In the genomic region with DNA sequence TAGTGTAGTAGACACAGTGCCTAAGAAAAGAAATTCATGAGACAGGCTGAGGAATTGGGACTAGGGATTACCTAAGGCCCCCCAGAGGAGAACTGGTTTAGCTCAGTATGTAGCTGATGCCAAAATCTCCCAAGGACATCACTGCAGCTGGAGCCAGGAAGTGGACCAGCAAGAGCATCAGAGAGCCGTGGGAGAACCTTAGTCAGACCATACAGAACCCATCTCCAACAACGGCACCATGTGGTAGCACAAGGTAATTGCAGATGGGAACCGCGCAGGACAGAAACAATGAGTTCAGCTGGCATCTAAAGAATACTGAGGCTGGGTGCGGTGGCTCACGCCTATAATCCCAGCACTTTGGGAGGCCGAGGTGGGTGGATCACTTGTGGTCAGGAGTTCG, we compare ENCODE assay signal across 10 cellular contexts.
DNase-seq lines count a peak whose midpoint lies in the region; ATAC-seq and TF ChIP-seq lines count a peak whose summit lies in the region.
"Had no signal": no experiment of that assay in that cellular context is flagged by ENCODE, and none has a peak within 500 bp of the region (broad histone marks: within the 10 kb centered on the region; RNA-seq: fewer than 3 reads in every experiment).

No MANE protein-coding gene starts in this region.

- H4K20me1 ChIP-seq in SK-N-SH (ENCODE audit: insufficient read depth), result no peaks in the 10 kb centered on the region
- H4K20me1 ChIP-seq in MM.1S (ENCODE audit: insufficient read depth, low read length), result no peaks in the 10 kb centered on the region

- TF ChIP-seq EP300 in SK-N-SH (IDR thresholded peaks at IDR 0.05; ENCODE audit: borderline replicate concordance in 1 of 2, low read depth in 1 of 2, low read length in 1 of 2), result no peak

- TF ChIP-seq RAD21 in SK-N-SH (IDR thresholded peaks at IDR 0.05; ENCODE audit: low read length), result peak; percentile 31

- H3K4me2 ChIP-seq in SK-N-SH, result no peak overlapping the region
- H3K4me2 ChIP-seq in MM.1S (ENCODE audit: low read depth, low read length), result no peak overlapping the region
- no peak overlapping the region for H3K4me2 ChIP-seq in trophoblast cell (ENCODE audit: low read length)

- no peak overlapping the region for H4K12ac ChIP-seq in trophoblast cell (ENCODE audit: low read depth, low read length)

- H3F3A ChIP-seq in SK-N-SH (replicated peaks; ENCODE audit: insufficient read depth), result peaks cover 20% of the 10 kb centered on the region
- H3F3A ChIP-seq in MM.1S (ENCODE audit: insufficient read depth, low read length), result no peaks in the 10 kb centered on the region

- H3K36me3 ChIP-seq in SK-N-SH (replicated peaks in 1 of 2; ENCODE audit: control insufficient read depth in 1 of 2, insufficient read depth in 2 of 2, low read length in 1 of 2), result peaks cover 0 to 4% of the 10 kb centered on the region in 2 experiments
- no peaks in the 10 kb centered on the region for H3K36me3 ChIP-seq in MM.1S (replicated peaks; ENCODE audit: insufficient read depth, low read length)
- H3K36me3 ChIP-seq in trophoblast cell (ENCODE audit: control insufficient read depth in 1 of 2, insufficient read depth in 2 of 2, low read length in 2 of 2), result no peaks in the 10 kb centered on the region
- H3K36me3 ChIP-seq in vagina, result no peaks in the 10 kb centered on the region

- H2BK120ac ChIP-seq in trophoblast cell (ENCODE audit: insufficient read depth, low read length, poor library complexity), result no peak overlapping the region

- no peak overlapping the region for H3K4me3 ChIP-seq in SK-N-SH (ENCODE audit: low read depth in 2 of 2, low read length in 1 of 2)
- H3K4me3 ChIP-seq in MM.1S (ENCODE audit: low read length), result no peak overlapping the region
- H3K4me3 ChIP-seq in cardiac fibroblast (replicated peaks in 1 of 2; ENCODE audit: low read depth in 2 of 2, low read length in 2 of 2), result no peak overlapping the region
- no peak overlapping the region for H3K4me3 ChIP-seq in trophoblast cell (ENCODE audit: low read depth, low read length)
- no peak overlapping the region for H3K4me3 ChIP-seq in vagina

- TF ChIP-seq CTCF in SK-N-SH (IDR thresholded peaks at IDR 0.05) (peak; percentile 27; the same call in 1 of the 2 replicates), MM.1S (IDR thresholded peaks at IDR 0.05; ENCODE audit: low read length) (peak; percentile 15), cardiac fibroblast (IDR thresholded peaks at IDR 0.05; ENCODE audit: low read depth, low read length) (peak; percentile 55), vagina (IDR thresholded peaks at IDR 0.05) (no peak)

- H3K27me3 ChIP-seq in SK-N-SH (ENCODE audit: insufficient read depth) (no peaks in the 10 kb centered on the region), MM.1S (replicated peaks; ENCODE audit: insufficient read depth, low read length) (no peaks in the 10 kb centered on the region), trophoblast cell (ENCODE audit: insufficient read depth, low read length) (no peaks in the 10 kb centered on the region), vagina (no peaks in the 10 kb centered on the region)

- H3K14ac ChIP-seq in trophoblast cell (ENCODE audit: low read length), result no peak overlapping the region

- no peak overlapping the region for H3K23ac ChIP-seq in trophoblast cell (ENCODE audit: low read length)

- WGBS in SK-N-SH (ENCODE audit: low lambda C conversion rate), result 70% methylated on average over 8 of the region's 8 CpGs
- no CpG with 5 or more reads among the region's 8 CpGs for WGBS in trophoblast cell (ENCODE audit: extremely low coverage, insufficient coverage, insufficient read length)

- no peak overlapping the region for H2AK5ac ChIP-seq in trophoblast cell (ENCODE audit: low read length)

- H3K79me2 ChIP-seq in SK-N-SH (ENCODE audit: insufficient read depth) (no peaks in the 10 kb centered on the region), MM.1S (ENCODE audit: low read length) (no peaks in the 10 kb centered on the region), trophoblast cell (ENCODE audit: control insufficient read depth, insufficient read depth, low read length, poor library complexity) (no peaks in the 10 kb centered on the region)

- H3K4ac ChIP-seq in trophoblast cell (ENCODE audit: low read depth, low read length), result no peak overlapping the region

- POLR2A ChIA-PET in SK-N-SH (lab: Yijun Ruan, JAX), result no interaction called here

- H3K9me2 ChIP-seq in SK-N-SH, result no peaks in the 10 kb centered on the region
- no peaks in the 10 kb centered on the region for H3K9me2 ChIP-seq in MM.1S (replicated peaks; ENCODE audit: insufficient read depth, low read length)

- no peak for ATAC-seq in SK-N-SH treated with all-trans-retinoic acid at 6 μM for 48 hours
- ATAC-seq in sciatic nerve, result no peak

- H3K27ac ChIP-seq in SK-N-SH (ENCODE audit: low read depth in 2 of 2, low read length in 1 of 2), result no peak overlapping the region
- no peak overlapping the region for H3K27ac ChIP-seq in MM.1S (ENCODE audit: low read length)
- no peak overlapping the region for H3K27ac ChIP-seq in trophoblast cell (ENCODE audit: low read depth, low read length)
- H3K27ac ChIP-seq in vagina, result no peak overlapping the region

- H3K9me3 ChIP-seq in SK-N-SH, result peaks cover 8% of the 10 kb centered on the region; the same call in 1 of the 2 replicates
- no peaks in the 10 kb centered on the region for H3K9me3 ChIP-seq in MM.1S (replicated peaks; ENCODE audit: insufficient read depth, low read length)
- H3K9me3 ChIP-seq in trophoblast cell (ENCODE audit: insufficient read depth, low read depth, low read length), result no peaks in the 10 kb centered on the region
- H3K9me3 ChIP-seq in vagina, result no peaks in the 10 kb centered on the region

- no peak overlapping the region for H4K8ac ChIP-seq in trophoblast cell (ENCODE audit: low read depth, low read length)

- H2AFZ ChIP-seq in SK-N-SH (ENCODE audit: low read depth) (no peak overlapping the region), MM.1S (ENCODE audit: low read length) (no peak overlapping the region), trophoblast cell (ENCODE audit: insufficient read depth, low read length, poor library complexity) (no peak overlapping the region)

- intact Hi-C loops in sciatic nerve (cut with DNase I) (no loop called here), vagina (cut with DNase I) (no loop called here)

- H4K91ac ChIP-seq in trophoblast cell (ENCODE audit: low read depth, low read length), result no peak overlapping the region

- peaks cover 0 to 13% of the 10 kb centered on the region in 2 experiments; a peak in 1 of 4 replicates for H3K4me1 ChIP-seq in SK-N-SH (ENCODE audit: control insufficient read depth in 1 of 2, insufficient read depth in 2 of 2, low read depth in 1 of 2, low read length in 1 of 2)
- no peaks in the 10 kb centered on the region for H3K4me1 ChIP-seq in MM.1S (ENCODE audit: low read length)
- no peaks in the 10 kb centered on the region for H3K4me1 ChIP-seq in trophoblast cell (ENCODE audit: control insufficient read depth in 1 of 2, insufficient read depth in 2 of 2, low read length in 2 of 2)
- no peaks in the 10 kb centered on the region for H3K4me1 ChIP-seq in vagina

- no peaks in the 10 kb centered on the region for H3K79me1 ChIP-seq in trophoblast cell (ENCODE audit: low read length)

- CTCF ChIA-PET in SK-N-SH (lab: Yijun Ruan, JAX), result interaction anchor here (1.3 to 1.4 kb wide), 2 partner anchors 12 to 13 kb away, joined by 3 to 6 read pairs; no protein-coding TSS in a partner anchor

- peak; percentile 2 for DNase-seq in SK-N-SH
- no peak for DNase-seq in MM.1S
- DNase-seq in cardiac fibroblast (ENCODE audit: low read depth in 2 of 2), result peak; percentile 10 to 68
- DNase-seq in trophoblast cell, result peak; percentile 63 to 88
- no peak for DNase-seq in sciatic nerve (ENCODE audit: low spot score)
- DNase-seq in vagina (ENCODE audit: extremely low spot score in 2 of 2), result no peak
- no peak for DNase-seq in activated gamma-delta T cell treated with Interleukin-2 at 50 U/mL for 16 hours
- DNase-seq: cortex of kidney, NCI-H524 treated with DMSO at 0.1 percent for 48 hours had no signal

- no peak overlapping the region for H3K18ac ChIP-seq in trophoblast cell (ENCODE audit: low read length)

- H3K9ac ChIP-seq in SK-N-SH, result no peak overlapping the region
- H3K9ac ChIP-seq in MM.1S (ENCODE audit: low read length), result no peak overlapping the region
- H3K9ac ChIP-seq in trophoblast cell (ENCODE audit: low read length), result no peak overlapping the region

- no peak for TF ChIP-seq POLR2A in vagina (IDR thresholded peaks at IDR 0.05)

- no peak overlapping the region for H2BK5ac ChIP-seq in trophoblast cell (ENCODE audit: low read depth, low read length, poor library complexity)

- no peak overlapping the region for H2BK12ac ChIP-seq in trophoblast cell (ENCODE audit: low read length)

TF ChIP-seq in SK-N-SH, 30 proteins besides CTCF, POLR2A, EP300 and RAD21 (continues in another document):
- TF ChIP-seq JUND (IDR thresholded peaks at IDR 0.05), result no peak

TF ChIP-seq in SK-N-SH treated with all-trans-retinoic acid at 6 μM for 48 hours, 23 proteins besides CTCF, POLR2A, EP300 and RAD21 (continues in another document):
- no peak for TF ChIP-seq TCF4 (CRISPR knock-in tag; IDR thresholded peaks at IDR 0.05; ENCODE audit: borderline replicate concordance)
- TF ChIP-seq, protein P1, sequence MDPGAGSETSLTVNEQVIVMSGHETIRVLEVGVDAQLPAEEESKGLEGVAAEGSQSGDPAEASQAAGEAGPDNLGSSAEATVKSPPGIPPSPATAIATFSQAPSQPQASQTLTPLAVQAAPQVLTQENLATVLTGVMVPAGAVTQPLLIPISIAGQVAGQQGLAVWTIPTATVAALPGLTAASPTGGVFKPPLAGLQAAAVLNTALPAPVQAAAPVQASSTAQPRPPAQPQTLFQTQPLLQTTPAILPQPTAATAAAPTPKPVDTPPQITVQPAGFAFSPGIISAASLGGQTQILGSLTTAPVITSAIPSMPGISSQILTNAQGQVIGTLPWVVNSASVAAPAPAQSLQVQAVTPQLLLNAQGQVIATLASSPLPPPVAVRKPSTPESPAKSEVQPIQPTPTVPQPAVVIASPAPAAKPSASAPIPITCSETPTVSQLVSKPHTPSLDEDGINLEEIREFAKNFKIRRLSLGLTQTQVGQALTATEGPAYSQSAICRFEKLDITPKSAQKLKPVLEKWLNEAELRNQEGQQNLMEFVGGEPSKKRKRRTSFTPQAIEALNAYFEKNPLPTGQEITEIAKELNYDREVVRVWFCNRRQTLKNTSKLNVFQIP (CRISPR knock-in tag; IDR thresholded peaks at IDR 0.05; ENCODE audit: borderline replicate concordance, low read depth), result no peak

Comparison
In these comparisons a context has a peak if more than half of its experiments do, and no peak if none do; other contexts are left out.
1. DNase-seq: peak in SK-N-SH (single experiment), cardiac fibroblast (2 of 2) and trophoblast cell (2 of 2); none in MM.1S (single experiment), sciatic nerve (single experiment), vagina (0 of 2) and activated gamma-delta T cell treated with Interleukin-2 at 50 U/mL for 16 hours (single experiment).
2. CTCF ChIP-seq: peak in SK-N-SH (single experiment), MM.1S (single experiment) and cardiac fibroblast (single experiment); none in vagina (0 of 3).